ENCODE assay signal across 8 cellular contexts in genomic region chr15:51499379-51499976, GRCh38.
DNase-seq lines count a peak whose midpoint lies in the region; ATAC-seq, FAIRE-seq and TF ChIP-seq lines count a peak whose summit lies in the region.

No MANE protein-coding gene starts in this region.

- SMC1A ChIA-PET in GM12878 (lab: Charles Lee; ENCODE audit: uncharacterized antibody, unreplicated experiment), result interaction anchor here (0.6 to 1.8 kb wide), 8 partner anchors 16 to 337 kb away, joined by 3 to 12 read pairs (median 3); no protein-coding TSS in a partner anchor

- TF ChIP-seq POLR2A in GM12878 (IDR thresholded peaks at IDR 0.05; ENCODE audit: low read depth, low read length), result no peak
- TF ChIP-seq POLR2A in upper lobe of left lung (IDR thresholded peaks at IDR 0.05), result no peak

- H2BK15ac ChIP-seq in mesendoderm (replicated peaks; ENCODE audit: low read depth), result no peak overlapping the region

- H3K9me3 ChIP-seq in GM12878 (replicated peaks; ENCODE audit: control insufficient read depth, insufficient read depth, low read length) (no peaks in the 10 kb centered on the region), upper lobe of left lung (no peaks in the 10 kb centered on the region)

- no peak overlapping the region for H3K18ac ChIP-seq in mesendoderm (ENCODE audit: low read length)

- BruUV-seq in GM12878 (replicated peaks; lab: Mats Ljungman, UMichigan), result no TSS peak

- no peak overlapping the region for H3K23ac ChIP-seq in mesendoderm (ENCODE audit: low read length)

- no peak overlapping the region for H2AFZ ChIP-seq in GM12878 (ENCODE audit: control insufficient read depth, low read depth, low read length)

- H3K27me3 ChIP-seq in GM12878 (replicated peaks in 1 of 2; ENCODE audit: control insufficient read depth in 2 of 2, insufficient read depth in 2 of 2, low read length in 1 of 2) (no peaks in the 10 kb centered on the region), mesendoderm (ENCODE audit: insufficient read depth, low read length, poor library complexity) (no peaks in the 10 kb centered on the region), upper lobe of left lung (no peaks in the 10 kb centered on the region)

- H3K36me3 ChIP-seq in GM12878 (ENCODE audit: control insufficient read depth in 2 of 2, insufficient read depth in 2 of 2, low read length in 1 of 2) (no peaks in the 10 kb centered on the region), mesendoderm (ENCODE audit: control insufficient read depth, insufficient read depth, low read length) (no peaks in the 10 kb centered on the region), upper lobe of left lung (peaks cover 0 to 22% (median 6%) of the 10 kb centered on the region in 4 donors)

- H3K4me3 ChIP-seq in GM12878, result no peak overlapping the region
- no peak overlapping the region for H3K4me3 ChIP-seq in mesendoderm (ENCODE audit: low read length)
- no peak overlapping the region for H3K4me3 ChIP-seq in upper lobe of left lung

- DNase-seq in NCI-H1105 (lab: John Stamatoyannopoulos, UW) (peak; percentile 2), GM12878 (ENCODE audit: low read depth, low spot score) (no peak), mesendoderm (peak; percentile 76), NCI-H128 (lab: John Stamatoyannopoulos, UW; ENCODE audit: unreplicated experiment) (no peak), upper lobe of left lung (no peak)
- DNase-seq in activated effector memory CD4-positive, alpha-beta T cell treated with Interleukin-2 at 50 U/mL for 16 hours, result no peak

- no peak overlapping the region for H3K27ac ChIP-seq in GM12878 (ENCODE audit: control insufficient read depth, insufficient read depth)
- no peak overlapping the region for H3K27ac ChIP-seq in mesendoderm (ENCODE audit: low read depth, low read length)
- H3K27ac ChIP-seq in upper lobe of left lung, result no peak overlapping the region

- ATAC-seq in GM12878 (peak; percentile 87), upper lobe of left lung (ENCODE audit: low FRiP score in 2 of 2) (no peak), HG03108 (IDR thresholded peaks at IDR 0.05; ENCODE audit: unreplicated experiment) (no peak)

- H2BK120ac ChIP-seq in mesendoderm (ENCODE audit: low read depth, low read length), result no peak overlapping the region

- RAD21 ChIA-PET in GM12878 (lab: Charles Lee; ENCODE audit: unreplicated experiment), result interaction anchor here (0.8 to 1.9 kb wide), 10 partner anchors 97 to 366 kb away, joined by 3 to 7 read pairs (median 3); no protein-coding TSS in a partner anchor

- no peak overlapping the region for H3K4ac ChIP-seq in mesendoderm (ENCODE audit: low read depth, low read length)

- in situ Hi-C loops in GM12878 (cut with MboI), result no loop called here

- no peak overlapping the region for H3K9ac ChIP-seq in GM12878 (ENCODE audit: control insufficient read depth, insufficient read depth, low read length)
- no peak overlapping the region for H3K9ac ChIP-seq in mesendoderm (ENCODE audit: low read length)

- 69% methylated on average over 5 of the region's 5 CpGs for WGBS in GM12878 (ENCODE audit: insufficient coverage, insufficient replicate concordance, low lambda C conversion rate, missing lambda C conversion rate)
- no CpG with 5 or more reads among the region's 5 CpGs for WGBS in mesendoderm (ENCODE audit: extremely low coverage, insufficient coverage, low lambda C conversion rate)
- WGBS in upper lobe of left lung, 2 donors, result 86 to 90% methylated on average over 5 of the region's 5 CpGs

- FAIRE-seq in GM12878 (lab: Jason Lieb, UNC), result peak; percentile 77

- TF ChIP-seq RAD21 in GM12878 (IDR thresholded peaks at IDR 0.05; ENCODE audit: insufficient read depth, low read depth, low read length), result peak; percentile 65

- H3K79me1 ChIP-seq in mesendoderm (ENCODE audit: low read length), result no peaks in the 10 kb centered on the region

- TF ChIP-seq CTCF in GM12874 (IDR thresholded peaks at IDR 0.05; ENCODE audit: insufficient read depth, low read depth, low read length) (peak; percentile 67), GM12878 (IDR thresholded peaks at IDR 0.05 in 2 of 3, conservative IDR thresholded peaks at IDR 0.05 in 1 of 3; ENCODE audit: control insufficient read depth in 2 of 3, extremely low read depth in 1 of 3, insufficient read depth in 1 of 3, low read depth in 3 of 3, low read length in 3 of 3) (peak; percentile 60 to 72 (median 68)), upper lobe of left lung (IDR thresholded peaks at IDR 0.05) (peak in 3 of 6 experiments; percentile 17 to 30 (median 24))

- H3K4me2 ChIP-seq in GM12878 (ENCODE audit: control insufficient read depth, insufficient read depth), result no peak overlapping the region
- H3K4me2 ChIP-seq in mesendoderm (ENCODE audit: low read length), result no peak overlapping the region

- H4K5ac ChIP-seq in mesendoderm (ENCODE audit: low read length), result no peak overlapping the region

- CTCF ChIA-PET in GM12878 (lab: Yijun Ruan, JAX), result interaction anchor here (0.7 to 3.0 kb wide), 26 partner anchors 9 to 479 kb away, joined by 3 to 15 read pairs (median 4); no protein-coding TSS in a partner anchor

- H3K79me2 ChIP-seq in GM12878 (ENCODE audit: control insufficient read depth, insufficient read depth, low read length), result no peaks in the 10 kb centered on the region
- no peaks in the 10 kb centered on the region for H3K79me2 ChIP-seq in mesendoderm (ENCODE audit: control insufficient read depth, insufficient read depth, low read length)

- H2BK5ac ChIP-seq in mesendoderm (ENCODE audit: low read length), result no peak overlapping the region

- intact Hi-C loops in GM12878 (cut with micrococcal nuclease; ENCODE audit: unreplicated experiment), result loop anchor here (5.0 to 10.0 kb wide), 3 partner anchors 115 to 337 kb away; no protein-coding TSS in a partner anchor

- H4K8ac ChIP-seq in mesendoderm (ENCODE audit: low read depth, low read length), result no peak overlapping the region

- no peak for TF ChIP-seq EP300 in GM12878 (IDR thresholded peaks at IDR 0.05; ENCODE audit: borderline replicate concordance in 1 of 2, control insufficient read depth in 1 of 2, low read depth in 2 of 2, low read length in 2 of 2)
- TF ChIP-seq EP300 in upper lobe of left lung (IDR thresholded peaks at IDR 0.05), result no peak

- no peaks in the 10 kb centered on the region for H4K20me1 ChIP-seq in GM12878 (ENCODE audit: control insufficient read depth, insufficient read depth)

- H3K4me1 ChIP-seq in GM12878 (ENCODE audit: control insufficient read depth, insufficient read depth, low read length) (no peaks in the 10 kb centered on the region), mesendoderm (ENCODE audit: control insufficient read depth, low read depth, low read length) (no peaks in the 10 kb centered on the region), upper lobe of left lung (peaks cover 0 to 3% (median 0%) of the 10 kb centered on the region in 4 donors)

- H2AK5ac ChIP-seq in mesendoderm (ENCODE audit: low read length), result no peak overlapping the region

- no peak overlapping the region for H3K56ac ChIP-seq in mesendoderm (ENCODE audit: low read length)

- POLR2A ChIA-PET in GM12878 (lab: Charles Lee), result no interaction called here

TF ChIP-seq in GM12878, 131 proteins besides CTCF, POLR2A, EP300 and RAD21:
- TF ChIP-seq MTA3 (IDR thresholded peaks at IDR 0.05; ENCODE audit: borderline replicate concordance, low read length), result no peak
- TF ChIP-seq MTA2 (IDR thresholded peaks at IDR 0.05; ENCODE audit: low read depth), result no peak
- peak; percentile 44 for TF ChIP-seq SMC3 (IDR thresholded peaks at IDR 0.05; ENCODE audit: borderline replicate concordance, low read length)

Comparison
In these comparisons a context has a peak if more than half of its experiments do, and no peak if none do; other contexts are left out.
1. DNase-seq: peak in NCI-H1105 (single experiment) and mesendoderm (single experiment); none in GM12878 (single experiment), NCI-H128 (single experiment), upper lobe of left lung (0 of 2) and activated effector memory CD4-positive, alpha-beta T cell treated with Interleukin-2 at 50 U/mL for 16 hours (single experiment).